19 cellular contexts compared by ENCODE assay signal in the genomic region with DNA sequence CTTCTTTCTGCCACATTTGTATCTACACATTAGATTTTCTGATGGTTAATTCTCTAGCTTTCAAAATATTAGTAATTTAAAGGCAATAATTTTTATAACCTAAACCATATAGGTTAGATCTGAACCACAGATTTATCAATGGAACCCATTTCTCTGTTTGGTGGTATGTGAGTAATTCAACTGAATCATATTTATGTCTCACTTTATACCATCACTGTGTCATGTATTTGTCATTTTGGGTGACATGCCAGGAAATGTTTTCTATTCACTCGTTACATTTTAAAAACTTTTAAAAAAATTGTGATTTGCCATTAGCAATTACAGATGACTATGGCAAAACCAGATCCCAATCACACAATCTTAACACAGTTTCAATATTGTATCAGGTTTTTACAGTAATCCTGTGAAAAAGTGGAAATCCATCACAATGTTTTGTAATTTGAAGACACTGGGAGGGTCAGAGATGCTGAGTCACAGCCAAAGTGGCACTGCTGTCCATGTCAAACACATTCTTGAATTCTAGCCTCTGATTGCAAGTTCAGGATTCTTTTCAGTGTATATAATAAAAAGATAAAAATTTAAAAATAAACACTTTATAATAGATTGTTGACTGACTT.
DNase-seq lines count a peak whose midpoint lies in the region; FAIRE-seq and TF ChIP-seq lines count a peak whose summit lies in the region.
"Had no signal": no experiment of that assay in that cellular context is flagged by ENCODE, and none has a peak within 500 bp of the region (broad histone marks: within the 10 kb centered on the region; RNA-seq: fewer than 3 reads in every experiment).

No MANE protein-coding gene starts in this region.

- H3K27ac ChIP-seq in astrocyte (ENCODE audit: low read depth, low read length): no peak overlapping the region
- H3K27ac ChIP-seq in effector memory CD4-positive, alpha-beta T cell (ENCODE audit: insufficient read depth, low read length, poor library complexity, severe bottlenecking): no peak overlapping the region
- H3K27ac ChIP-seq: 22Rv1 had no signal

- no peaks in the 10 kb centered on the region for H3K27me3 ChIP-seq in astrocyte (ENCODE audit: insufficient read depth, low read length)
- H3K27me3 ChIP-seq in effector memory CD4-positive, alpha-beta T cell (replicated peaks; ENCODE audit: control insufficient read depth, insufficient read depth, low read length, poor library complexity, severe bottlenecking): no peaks in the 10 kb centered on the region

- no peak for TF ChIP-seq CTCF in astrocyte (IDR thresholded peaks at IDR 0.05; ENCODE audit: insufficient read depth, low read depth, low read length)
- TF ChIP-seq CTCF in CD14-positive monocyte (IDR thresholded peaks at IDR 0.05): no peak

- H3K36me3 ChIP-seq in astrocyte (ENCODE audit: insufficient read depth, low read length): no peaks in the 10 kb centered on the region
- no peaks in the 10 kb centered on the region for H3K36me3 ChIP-seq in effector memory CD4-positive, alpha-beta T cell (ENCODE audit: control insufficient read depth, insufficient read depth, low read length)

- H3K79me2 ChIP-seq in astrocyte (ENCODE audit: insufficient read depth, low read length): no peaks in the 10 kb centered on the region

- peak; percentile 0 for DNase-seq in DMS53 (lab: John Stamatoyannopoulos, UW)
- DNase-seq in DMS53 treated with DMSO at 0.1 percent for 48 hours (lab: John Stamatoyannopoulos, UW; ENCODE audit: unreplicated experiment): no peak
- peak; percentile 24 for DNase-seq in HS-5 (ENCODE audit: low read depth)
- DNase-seq in astrocyte (ENCODE audit: low read depth): no peak
- DNase-seq in myocyte (ENCODE audit: low read depth): peak; percentile 58
- no peak for DNase-seq in CD14-positive monocyte (ENCODE audit: low spot score)
- no peak for DNase-seq in effector memory CD4-positive, alpha-beta T cell
- DNase-seq in stimulated activated naive CD4-positive, alpha-beta T cell (lab: John Stamatoyannopoulos, UW): no peak
- DNase-seq: activated CD4-positive, alpha-beta T cell treated with anti-CD3 and anti-CD28 coated beads for 48 hours; activated naive CD8-positive, alpha-beta T cell treated with anti-CD3 and anti-CD28 coated beads for 36 hours; CD4-positive, alpha-beta T cell; hypothalamus; NCI-H2081 treated with DMSO at 0.1 percent for 48 hours; NCI-H524 treated with DMSO at 0.1 percent for 48 hours; T1000 had no signal

- H3K4me3 Mint-ChIP-seq in astrocyte (ENCODE audit: unreplicated experiment) (no peak overlapping the region), CD14-positive monocyte (no peak overlapping the region)
- H3K4me3 Mint-ChIP-seq: activated naive CD8-positive, alpha-beta T cell treated with anti-CD3 and anti-CD28 coated beads for 36 hours; CD4-positive, alpha-beta T cell; neural crest cell; stimulated activated naive CD8-positive, alpha-beta T cell treated with anti-CD3 and anti-CD28 coated beads, Interleukin-15, Interleukin-2, amounts not matched to agents 100 ng/mL and 50 ng/mL, for 24 hours; type B pancreatic cell had no signal

- H3K9me3 Mint-ChIP-seq in astrocyte (ENCODE audit: unreplicated experiment): no peaks in the 10 kb centered on the region
- no peaks in the 10 kb centered on the region for H3K9me3 Mint-ChIP-seq in CD14-positive monocyte
- H3K9me3 Mint-ChIP-seq: activated naive CD8-positive, alpha-beta T cell treated with anti-CD3 and anti-CD28 coated beads for 36 hours; CD4-positive, alpha-beta T cell; neural crest cell; stimulated activated naive CD8-positive, alpha-beta T cell treated with anti-CD3 and anti-CD28 coated beads, Interleukin-15, Interleukin-2, amounts not matched to agents 100 ng/mL and 50 ng/mL, for 24 hours; type B pancreatic cell had no signal

- H3K4me1 Mint-ChIP-seq in astrocyte (ENCODE audit: low read depth, unreplicated experiment): peaks cover 1% of the 10 kb centered on the region
- no peaks in the 10 kb centered on the region for H3K4me1 Mint-ChIP-seq in CD14-positive monocyte
- H3K4me1 Mint-ChIP-seq: activated naive CD8-positive, alpha-beta T cell treated with anti-CD3 and anti-CD28 coated beads for 36 hours; neural crest cell had no signal

- H3K36me3 Mint-ChIP-seq in astrocyte (ENCODE audit: low read depth, unreplicated experiment): no peaks in the 10 kb centered on the region
- no peaks in the 10 kb centered on the region for H3K36me3 Mint-ChIP-seq in CD14-positive monocyte
- H3K36me3 Mint-ChIP-seq: activated naive CD8-positive, alpha-beta T cell treated with anti-CD3 and anti-CD28 coated beads for 36 hours; type B pancreatic cell had no signal

- H2AFZ ChIP-seq in astrocyte (ENCODE audit: low read depth, low read length): no peak overlapping the region

- no peak overlapping the region for H3K4me2 ChIP-seq in astrocyte (ENCODE audit: low read length)

- H3K9ac ChIP-seq in astrocyte (ENCODE audit: low read length): no peak overlapping the region

- H3K27ac Mint-ChIP-seq in astrocyte (ENCODE audit: unreplicated experiment) (no peak overlapping the region), CD14-positive monocyte (no peak overlapping the region)
- H3K27ac Mint-ChIP-seq: activated naive CD8-positive, alpha-beta T cell treated with anti-CD3 and anti-CD28 coated beads for 36 hours; CD4-positive, alpha-beta T cell; stimulated activated naive CD8-positive, alpha-beta T cell treated with anti-CD3 and anti-CD28 coated beads, Interleukin-15, Interleukin-2, amounts not matched to agents 100 ng/mL and 50 ng/mL, for 24 hours; type B pancreatic cell had no signal

- H3K9me3 ChIP-seq in astrocyte (ENCODE audit: insufficient read depth, low read depth, low read length): no peaks in the 10 kb centered on the region
- no peaks in the 10 kb centered on the region for H3K9me3 ChIP-seq in effector memory CD4-positive, alpha-beta T cell (ENCODE audit: control insufficient read depth, low read length)

- H4K20me1 ChIP-seq in astrocyte (ENCODE audit: insufficient read depth, low read length): no peaks in the 10 kb centered on the region

- intact Hi-C loops in CD14-positive monocyte (cut with micrococcal nuclease): no loop called here

- H3K27me3 Mint-ChIP-seq in astrocyte (ENCODE audit: low read depth, unreplicated experiment): no peaks in the 10 kb centered on the region
- H3K27me3 Mint-ChIP-seq in CD14-positive monocyte (ENCODE audit: low read depth in 3 of 3): no peaks in the 10 kb centered on the region
- H3K27me3 Mint-ChIP-seq: activated naive CD8-positive, alpha-beta T cell treated with anti-CD3 and anti-CD28 coated beads for 36 hours; CD4-positive, alpha-beta T cell; stimulated activated naive CD8-positive, alpha-beta T cell treated with anti-CD3 and anti-CD28 coated beads, Interleukin-15, Interleukin-2, amounts not matched to agents 100 ng/mL and 50 ng/mL, for 24 hours; type B pancreatic cell had no signal

- FAIRE-seq in astrocyte (lab: Jason Lieb, UNC): peak; percentile 43

- H3K4me1 ChIP-seq in astrocyte (ENCODE audit: insufficient read depth, low read length): no peaks in the 10 kb centered on the region
- no peaks in the 10 kb centered on the region for H3K4me1 ChIP-seq in effector memory CD4-positive, alpha-beta T cell (ENCODE audit: control insufficient read depth, insufficient read depth, low read length, poor library complexity, severe bottlenecking)

- H3K4me3 ChIP-seq in astrocyte (ENCODE audit: insufficient read depth, low read depth, low read length): no peak overlapping the region
- no peak overlapping the region for H3K4me3 ChIP-seq in effector memory CD4-positive, alpha-beta T cell (ENCODE audit: insufficient read depth, low read depth, low read length, poor library complexity, severe bottlenecking)

Comparison
In these comparisons a context has a peak if more than half of its experiments do, and no peak if none do; other contexts are left out.
1. DNase-seq: peak in DMS53 (single experiment), HS-5 (single experiment) and myocyte (single experiment); none in DMS53 treated with DMSO at 0.1 percent for 48 hours (single experiment), astrocyte (single experiment), CD14-positive monocyte (single experiment), effector memory CD4-positive, alpha-beta T cell (0 of 3) and stimulated activated naive CD4-positive, alpha-beta T cell (0 of 6).